In the genomic region with DNA sequence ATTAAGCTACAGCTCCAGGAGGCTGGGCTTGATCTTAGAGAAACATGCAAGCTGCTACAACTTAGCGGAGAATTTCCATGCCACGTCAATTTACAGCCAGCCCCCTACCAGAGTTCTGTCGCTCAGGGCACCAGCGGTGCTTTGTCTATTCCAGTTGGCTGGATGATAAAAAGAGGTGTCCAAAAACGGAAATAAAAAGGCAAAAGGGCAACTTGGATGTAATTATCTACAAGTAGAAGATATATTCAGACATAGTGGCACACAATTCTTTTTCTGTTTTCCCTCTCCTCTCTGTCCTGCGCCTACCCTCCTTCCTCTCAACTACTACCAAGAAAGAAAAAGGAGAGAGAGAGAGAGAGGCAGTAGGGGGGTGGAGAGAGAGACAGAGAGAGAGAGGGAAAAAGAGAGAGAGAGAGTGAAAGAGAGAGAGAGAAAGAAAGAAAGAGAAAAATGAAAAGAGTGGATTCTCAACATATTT, we compare ENCODE assay signal across 2 cellular contexts.
TF ChIP-seq lines count a peak whose summit lies in the region.

No MANE protein-coding gene starts in this region.

TF ChIP-seq in SK-N-SH treated with all-trans-retinoic acid at 6 μM for 48 hours, 23 proteins besides CTCF, POLR2A, EP300 and RAD21 (continued from another document):
- TF ChIP-seq, protein P1, sequence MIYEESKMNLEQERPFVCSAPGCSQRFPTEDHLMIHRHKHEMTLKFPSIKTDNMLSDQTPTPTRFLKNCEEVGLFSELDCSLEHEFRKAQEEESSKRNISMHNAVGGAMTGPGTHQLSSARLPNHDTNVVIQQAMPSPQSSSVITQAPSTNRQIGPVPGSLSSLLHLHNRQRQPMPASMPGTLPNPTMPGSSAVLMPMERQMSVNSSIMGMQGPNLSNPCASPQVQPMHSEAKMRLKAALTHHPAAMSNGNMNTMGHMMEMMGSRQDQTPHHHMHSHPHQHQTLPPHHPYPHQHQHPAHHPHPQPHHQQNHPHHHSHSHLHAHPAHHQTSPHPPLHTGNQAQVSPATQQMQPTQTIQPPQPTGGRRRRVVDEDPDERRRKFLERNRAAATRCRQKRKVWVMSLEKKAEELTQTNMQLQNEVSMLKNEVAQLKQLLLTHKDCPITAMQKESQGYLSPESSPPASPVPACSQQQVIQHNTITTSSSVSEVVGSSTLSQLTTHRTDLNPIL (CRISPR knock-in tag; IDR thresholded peaks at IDR 0.05; ENCODE audit: low read depth): no peak
- TF ChIP-seq BACH2 (CRISPR knock-in tag; IDR thresholded peaks at IDR 0.05; ENCODE audit: borderline replicate concordance) (no peak), CSDC2 (CRISPR knock-in tag; IDR thresholded peaks at IDR 0.05) (no peak), ZFP3 (CRISPR knock-in tag; IDR thresholded peaks at IDR 0.05) (no peak), OSR1 (CRISPR knock-in tag; IDR thresholded peaks at IDR 0.05) (no peak), ZNF565 (CRISPR knock-in tag; conservative IDR thresholded peaks at IDR 0.05; ENCODE audit: low read depth) (no peak), ISL1 (CRISPR knock-in tag; IDR thresholded peaks at IDR 0.05) (no peak), ZNF8 (CRISPR knock-in tag; IDR thresholded peaks at IDR 0.05) (no peak)

TF ChIP-seq in neural cell, 6 proteins besides CTCF, POLR2A, EP300 and RAD21 (continued from another document):
- TF ChIP-seq, protein P2, sequence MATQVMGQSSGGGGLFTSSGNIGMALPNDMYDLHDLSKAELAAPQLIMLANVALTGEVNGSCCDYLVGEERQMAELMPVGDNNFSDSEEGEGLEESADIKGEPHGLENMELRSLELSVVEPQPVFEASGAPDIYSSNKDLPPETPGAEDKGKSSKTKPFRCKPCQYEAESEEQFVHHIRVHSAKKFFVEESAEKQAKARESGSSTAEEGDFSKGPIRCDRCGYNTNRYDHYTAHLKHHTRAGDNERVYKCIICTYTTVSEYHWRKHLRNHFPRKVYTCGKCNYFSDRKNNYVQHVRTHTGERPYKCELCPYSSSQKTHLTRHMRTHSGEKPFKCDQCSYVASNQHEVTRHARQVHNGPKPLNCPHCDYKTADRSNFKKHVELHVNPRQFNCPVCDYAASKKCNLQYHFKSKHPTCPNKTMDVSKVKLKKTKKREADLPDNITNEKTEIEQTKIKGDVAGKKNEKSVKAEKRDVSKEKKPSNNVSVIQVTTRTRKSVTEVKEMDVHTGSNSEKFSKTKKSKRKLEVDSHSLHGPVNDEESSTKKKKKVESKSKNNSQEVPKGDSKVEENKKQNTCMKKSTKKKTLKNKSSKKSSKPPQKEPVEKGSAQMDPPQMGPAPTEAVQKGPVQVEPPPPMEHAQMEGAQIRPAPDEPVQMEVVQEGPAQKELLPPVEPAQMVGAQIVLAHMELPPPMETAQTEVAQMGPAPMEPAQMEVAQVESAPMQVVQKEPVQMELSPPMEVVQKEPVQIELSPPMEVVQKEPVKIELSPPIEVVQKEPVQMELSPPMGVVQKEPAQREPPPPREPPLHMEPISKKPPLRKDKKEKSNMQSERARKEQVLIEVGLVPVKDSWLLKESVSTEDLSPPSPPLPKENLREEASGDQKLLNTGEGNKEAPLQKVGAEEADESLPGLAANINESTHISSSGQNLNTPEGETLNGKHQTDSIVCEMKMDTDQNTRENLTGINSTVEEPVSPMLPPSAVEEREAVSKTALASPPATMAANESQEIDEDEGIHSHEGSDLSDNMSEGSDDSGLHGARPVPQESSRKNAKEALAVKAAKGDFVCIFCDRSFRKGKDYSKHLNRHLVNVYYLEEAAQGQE (IDR thresholded peaks at IDR 0.05; ENCODE audit: borderline replicate concordance): no peak
- no peak for TF ChIP-seq POLR2AphosphoS5 (IDR thresholded peaks at IDR 0.05)
